ENCODE assay signal across 16 cellular contexts in the genomic region with DNA sequence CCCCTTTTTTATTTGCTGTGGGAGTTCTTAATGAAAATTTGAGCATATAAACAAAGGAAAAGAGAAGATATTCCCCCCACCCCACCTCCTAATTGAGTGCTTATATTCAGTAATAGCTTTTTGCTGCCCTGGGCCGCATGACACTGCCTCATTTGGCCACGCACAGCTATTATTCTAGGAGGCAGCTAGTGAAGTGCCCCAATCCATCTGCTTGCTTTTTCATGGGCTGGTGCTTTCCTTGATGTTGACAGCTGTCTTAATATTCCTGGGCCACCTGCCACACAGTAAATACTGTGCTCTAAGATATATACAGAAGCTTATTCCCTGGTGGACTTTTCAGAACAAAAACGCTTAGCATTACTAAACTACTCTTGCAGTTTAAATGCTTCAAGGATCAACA. TPM values are rescaled to one million over a fixed set of nuclear protein-coding genes. Genes with fewer than 3 reads are reported as not detected.
DNase-seq lines count a peak whose midpoint lies in the region; ATAC-seq and TF ChIP-seq lines count a peak whose summit lies in the region.
"Had no signal": no experiment of that assay in that cellular context is flagged by ENCODE, and none has a peak within 500 bp of the region (broad histone marks: within the 10 kb centered on the region; RNA-seq: fewer than 3 reads in every experiment).

No MANE protein-coding gene starts in this region.

- H3K4me1 ChIP-seq in upper lobe of left lung = peaks cover 0 to 9% (median 5%) of the 10 kb centered on the region in 4 donors

- no peak for TF ChIP-seq EP300 in upper lobe of left lung (IDR thresholded peaks at IDR 0.05)

- no peak overlapping the region for H3K27ac ChIP-seq in upper lobe of left lung
- H3K27ac ChIP-seq: brain microvascular endothelial cell, sigmoid colon, thoracic aorta had no signal

- no peak for ATAC-seq in upper lobe of left lung (ENCODE audit: low FRiP score in 2 of 2)

- no peak overlapping the region for H3K4me3 Mint-ChIP-seq in immature natural killer cell
- H3K4me3 Mint-ChIP-seq: activated naive CD4-positive, alpha-beta T cell treated with anti-CD3 and anti-CD28 coated beads, Interleukin-2, amount 50 U/mL, for 24 hours had no signal

- no peaks in the 10 kb centered on the region for H3K36me3 Mint-ChIP-seq in immature natural killer cell
- H3K36me3 Mint-ChIP-seq: activated naive CD4-positive, alpha-beta T cell treated with anti-CD3 and anti-CD28 coated beads, Interleukin-2, amount 50 U/mL, for 24 hours had no signal

- H3K27me3 Mint-ChIP-seq in immature natural killer cell (ENCODE audit: low read depth in 3 of 3) = peaks cover 0 to 16% (median 13%) of the 10 kb centered on the region in 3 donors

- H3K4me1 Mint-ChIP-seq in immature natural killer cell = peaks cover 16 to 26% of the 10 kb centered on the region in 2 donors

- DNase-seq in NCI-H1105 (lab: John Stamatoyannopoulos, UW) (peak; percentile 92), NCI-H2107 (lab: John Stamatoyannopoulos, UW) (peak; percentile 69), NCI-H774 (lab: John Stamatoyannopoulos, UW) (peak; percentile 92), pons (ENCODE audit: low spot score) (peak; percentile 45), immature natural killer cell (no peak), upper lobe of left lung (no peak)
- no peak for DNase-seq in activated CD4-positive, alpha-beta T cell treated with anti-CD3 and anti-CD28 coated beads, Interleukin-2, amount 50 U/mL, for 1 hour
- DNase-seq: activated CD4-positive, alpha-beta T cell treated with anti-CD3 and anti-CD28 coated beads for 4 hours; brain microvascular endothelial cell; dermis blood vessel endothelial cell; H7; occipital lobe; sigmoid colon; stimulated activated CD4-positive, alpha-beta T cell treated with anti-CD3 and anti-CD28 coated beads, Interleukin-4, amount 100 ng/mL, for 24 hours had no signal

- no peaks in the 10 kb centered on the region for H3K9me3 Mint-ChIP-seq in immature natural killer cell
- H3K9me3 Mint-ChIP-seq: activated naive CD4-positive, alpha-beta T cell treated with anti-CD3 and anti-CD28 coated beads, Interleukin-2, amount 50 U/mL, for 24 hours had no signal

- TF ChIP-seq POLR2A in upper lobe of left lung (IDR thresholded peaks at IDR 0.05) = no peak

- H3K27ac Mint-ChIP-seq in immature natural killer cell = no peak overlapping the region
- H3K27ac Mint-ChIP-seq: activated naive CD4-positive, alpha-beta T cell treated with anti-CD3 and anti-CD28 coated beads, Interleukin-2, amount 50 U/mL, for 24 hours had no signal

- TF ChIP-seq CTCF in upper lobe of left lung (IDR thresholded peaks at IDR 0.05) = no peak

- H3K36me3 ChIP-seq in upper lobe of left lung = no peaks in the 10 kb centered on the region
- H3K36me3 ChIP-seq: brain microvascular endothelial cell, sigmoid colon, thoracic aorta had no signal

- no peaks in the 10 kb centered on the region for H3K9me3 ChIP-seq in upper lobe of left lung
- H3K9me3 ChIP-seq: sigmoid colon, thoracic aorta had no signal

- 80 to 84% methylated on average over 3 of the region's 3 CpGs for WGBS in upper lobe of left lung, 2 donors

- no peak overlapping the region for H3K4me3 ChIP-seq in upper lobe of left lung
- H3K4me3 ChIP-seq: sigmoid colon, thoracic aorta had no signal

- peaks cover 0 to 3% (median 0%) of the 10 kb centered on the region in 4 donors for H3K27me3 ChIP-seq in upper lobe of left lung
- H3K27me3 ChIP-seq: brain microvascular endothelial cell, sigmoid colon had no signal

RNA-seq across cellular contexts. Expression of a gene that starts 3.8 kb away (rescaled TPM):
- polyA plus RNA-seq in immature natural killer cell = under 1 TPM in 2 of 3 donors, not detected in 1; 0.17 to 0.48 TPM
- total RNA-seq in upper lobe of left lung = 10 to 100 TPM; 19.7 to 32.7 (median 26.6) TPM

RNA-seq across cellular contexts. Expression of a gene that starts 53.4 kb away (rescaled TPM):
- 1 to 10 TPM; 1.3 to 4.7 (median 1.6) TPM for polyA plus RNA-seq in immature natural killer cell
- 10 to 100 TPM in 3 of 6 donors, 1 to 10 TPM in 3; 4.0 to 12.6 (median 9.1) TPM for total RNA-seq in upper lobe of left lung

Comparison
In these comparisons a context has a peak if more than half of its experiments do, and no peak if none do; other contexts are left out.
1. DNase-seq: peak in NCI-H1105 (single experiment), NCI-H2107 (single experiment), NCI-H774 (single experiment) and pons (single experiment); none in activated CD4-positive, alpha-beta T cell treated with anti-CD3 and anti-CD28 coated beads, Interleukin-2, amount 50 U/mL, for 1 hour (single experiment), immature natural killer cell (0 of 3) and upper lobe of left lung (0 of 2).